ENCODE assay signal across 21 cellular contexts in the genomic region with DNA sequence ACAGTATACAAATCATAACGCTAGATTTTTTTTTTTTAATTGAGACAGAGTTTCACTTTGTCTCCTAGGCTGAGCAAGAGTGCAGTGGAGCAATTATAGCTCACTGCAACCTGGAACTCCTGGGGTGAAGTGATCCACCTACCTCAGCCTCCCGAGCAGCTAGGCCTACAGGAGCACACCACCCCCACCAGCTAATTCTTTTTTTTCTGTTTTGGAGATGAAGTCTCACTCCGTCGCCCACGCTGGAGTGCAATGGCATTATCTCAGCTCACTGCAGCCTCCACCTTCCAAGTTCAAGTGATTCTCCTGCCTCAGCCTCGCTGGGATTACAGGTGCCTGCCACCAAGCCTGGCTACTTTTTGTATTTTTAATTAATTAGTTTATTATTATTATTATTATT. TPM values are rescaled to one million over a fixed set of nuclear protein-coding genes. Genes with fewer than 3 reads are reported as not detected.
DNase-seq lines count a peak whose midpoint lies in the region; ATAC-seq and TF ChIP-seq lines count a peak whose summit lies in the region.
"Had no signal": no experiment of that assay in that cellular context is flagged by ENCODE, and none has a peak within 500 bp of the region (broad histone marks: within the 10 kb centered on the region; RNA-seq: fewer than 3 reads in every experiment).

No MANE protein-coding gene starts in this region.

- H3K27me3 ChIP-seq in left ventricle myocardium inferior (ENCODE audit: low read depth) = no peaks in the 10 kb centered on the region
- H3K27me3 ChIP-seq in right cardiac atrium (ENCODE audit: control insufficient read depth, insufficient read depth) = no peaks in the 10 kb centered on the region
- H3K27me3 ChIP-seq in esophagus squamous epithelium = no peaks in the 10 kb centered on the region
- H3K27me3 ChIP-seq in breast epithelium = no peaks in the 10 kb centered on the region

- TF ChIP-seq CTCF in left ventricle myocardium inferior (IDR thresholded peaks at IDR 0.05; ENCODE audit: borderline replicate concordance) (no peak), esophagus squamous epithelium (IDR thresholded peaks at IDR 0.05) (no peak), breast epithelium (IDR thresholded peaks at IDR 0.05) (no peak)

- no peak overlapping the region for H3K4me3 ChIP-seq in left ventricle myocardium inferior
- H3K4me3 ChIP-seq in right cardiac atrium (ENCODE audit: low read length) = no peak overlapping the region
- no peak overlapping the region for H3K4me3 ChIP-seq in esophagus squamous epithelium
- no peak overlapping the region for H3K4me3 ChIP-seq in breast epithelium

- H3K9me3 ChIP-seq in left ventricle myocardium inferior (replicated peaks) = no peaks in the 10 kb centered on the region
- no peaks in the 10 kb centered on the region for H3K9me3 ChIP-seq in right cardiac atrium (ENCODE audit: control insufficient read depth, low read length)
- H3K9me3 ChIP-seq in esophagus squamous epithelium = no peaks in the 10 kb centered on the region
- no peaks in the 10 kb centered on the region for H3K9me3 ChIP-seq in breast epithelium

- H3K27ac ChIP-seq in left ventricle myocardium inferior (replicated peaks) = peak overlapping the region; percentile 94
- H3K27ac ChIP-seq in right cardiac atrium (ENCODE audit: low read length) = no peak overlapping the region
- peak overlapping the region in 3 of 4 donors; percentile 81 to 87 (median 86) for H3K27ac ChIP-seq in esophagus squamous epithelium
- no peak overlapping the region for H3K27ac ChIP-seq in breast epithelium
- H3K27ac ChIP-seq: C4-2B had no signal

- TF ChIP-seq POLR2A in esophagus squamous epithelium (IDR thresholded peaks at IDR 0.05) (no peak), breast epithelium (IDR thresholded peaks at IDR 0.05) (no peak)

- H3K36me3 ChIP-seq in left ventricle myocardium inferior (no peaks in the 10 kb centered on the region), esophagus squamous epithelium (no peaks in the 10 kb centered on the region), breast epithelium (no peaks in the 10 kb centered on the region)

- peaks cover 33% of the 10 kb centered on the region for H3K4me1 ChIP-seq in left ventricle myocardium inferior
- H3K4me1 ChIP-seq in right cardiac atrium (ENCODE audit: control insufficient read depth, insufficient read depth, low read length) = peaks cover 11% of the 10 kb centered on the region
- H3K4me1 ChIP-seq in esophagus squamous epithelium = peaks cover 8 to 26% (median 26%) of the 10 kb centered on the region in 3 donors
- H3K4me1 ChIP-seq in breast epithelium = no peaks in the 10 kb centered on the region

- ATAC-seq in right cardiac atrium = no peak

- WGBS in right cardiac atrium = 91% methylated on average over 6 of the region's 6 CpGs
- WGBS in esophagus squamous epithelium, 2 donors = 81% methylated on average over 6 of the region's 6 CpGs

- intact Hi-C loops in left ventricle myocardium inferior (cut with micrococcal nuclease) = no loop called here
- intact Hi-C loops in right cardiac atrium (cut with DNase I) = no loop called here
- intact Hi-C loops in esophagus squamous epithelium (cut with DNase I) = no loop called here
- intact Hi-C loops in breast epithelium (cut with DNase I; ENCODE audit: low total_unique reads) = no loop called here

- no peak for DNase-seq in left ventricle myocardium inferior
- no peak for DNase-seq in right cardiac atrium
- no peak for DNase-seq in esophagus squamous epithelium (lab: John Stamatoyannopoulos, UW)
- DNase-seq in putamen (ENCODE audit: low spot score) = peak; percentile 47
- no peak for DNase-seq in NCI-H2171 (lab: John Stamatoyannopoulos, UW)
- no peak for DNase-seq in breast epithelium (ENCODE audit: low spot score in 2 of 2)
- DNase-seq in occipital lobe (lab: John Stamatoyannopoulos, UW) = no peak
- DNase-seq in foreskin melanocyte = no peak
- DNase-seq: Calu3; CD8-positive, alpha-beta memory T cell; DMS153; GDM1; MV-4-11; NCI-H1105 treated with DMSO at 0.1 percent for 48 hours; NCI-H2029 treated with DMSO at 0.1 percent for 48 hours; NCI-H446; NCI-H526; OCI-M1 had no signal

RNA-seq across cellular contexts. Expression of a gene that starts 21.3 kb away (rescaled TPM):
- total RNA-seq in left ventricle myocardium inferior = 10.4 TPM
- 10 to 100 TPM; 21.2 to 31.2 (median 25.5) TPM for total RNA-seq in right cardiac atrium
- polyA plus RNA-seq in right cardiac atrium = 26.0 TPM
- total RNA-seq in esophagus squamous epithelium = 10 to 100 TPM in 2 of 4 donors, 1 to 10 TPM in 2; 1.8 to 15.6 (median 6.4) TPM
- total RNA-seq in breast epithelium = 100 to 1,000 TPM in 1 of 3 donors, 10 to 100 TPM in 2; 19.9 to 134 (median 46.5) TPM
- 0.16 TPM for total RNA-seq in occipital lobe
- total RNA-seq: Calu3; CD8-positive, alpha-beta memory T cell; Daoy; IMR-90 had no signal
- polyA plus RNA-seq: CD8-positive, alpha-beta memory T cell had no signal

RNA-seq across cellular contexts. Expression of a gene that starts 28.1 kb away (rescaled TPM):
- 34.3 TPM for total RNA-seq in left ventricle myocardium inferior
- total RNA-seq in right cardiac atrium = 10 to 100 TPM; 30.6 to 41.8 (median 33.7) TPM
- 26.4 TPM for polyA plus RNA-seq in right cardiac atrium
- total RNA-seq in esophagus squamous epithelium = 10 to 100 TPM; 24.6 to 27.9 (median 26.2) TPM
- 10 to 100 TPM; 46.5 to 53.4 (median 51.7) TPM for total RNA-seq in breast epithelium
- 33.2 TPM for total RNA-seq in occipital lobe

RNA-seq across cellular contexts. Expression of a gene that starts 29.0 kb away (rescaled TPM):
- 61.6 TPM for total RNA-seq in left ventricle myocardium inferior
- 10 to 100 TPM; 66.9 to 85.0 (median 70.2) TPM for total RNA-seq in right cardiac atrium
- 45.6 TPM for polyA plus RNA-seq in right cardiac atrium
- total RNA-seq in esophagus squamous epithelium = 100 to 1,000 TPM in 3 of 4 donors, 10 to 100 TPM in 1; 78.0 to 166 (median 130) TPM
- 100 to 1,000 TPM in 2 of 3 donors, 10 to 100 TPM in 1; 92.2 to 169 (median 147) TPM for total RNA-seq in breast epithelium
- total RNA-seq in occipital lobe = 177 TPM

RNA-seq across cellular contexts. Expression of a gene that starts 41.3 kb away (rescaled TPM):
- total RNA-seq in left ventricle myocardium inferior (67.0 TPM), right cardiac atrium (10 to 100 TPM; 42.8 to 66.3 (median 53.7) TPM), esophagus squamous epithelium (10 to 100 TPM; 39.9 to 61.2 (median 51.1) TPM), breast epithelium (10 to 100 TPM; 43.3 to 70.7 (median 54.2) TPM), occipital lobe (36.3 TPM)
- polyA plus RNA-seq in right cardiac atrium = 75.4 TPM

Comparison
In these comparisons a context has a peak if more than half of its experiments do, and no peak if none do; other contexts are left out.
1. H3K27ac ChIP-seq: peak in left ventricle myocardium inferior (single experiment) and esophagus squamous epithelium (3 of 4); none in right cardiac atrium (single experiment) and breast epithelium (0 of 2).